In the genomic region with DNA sequence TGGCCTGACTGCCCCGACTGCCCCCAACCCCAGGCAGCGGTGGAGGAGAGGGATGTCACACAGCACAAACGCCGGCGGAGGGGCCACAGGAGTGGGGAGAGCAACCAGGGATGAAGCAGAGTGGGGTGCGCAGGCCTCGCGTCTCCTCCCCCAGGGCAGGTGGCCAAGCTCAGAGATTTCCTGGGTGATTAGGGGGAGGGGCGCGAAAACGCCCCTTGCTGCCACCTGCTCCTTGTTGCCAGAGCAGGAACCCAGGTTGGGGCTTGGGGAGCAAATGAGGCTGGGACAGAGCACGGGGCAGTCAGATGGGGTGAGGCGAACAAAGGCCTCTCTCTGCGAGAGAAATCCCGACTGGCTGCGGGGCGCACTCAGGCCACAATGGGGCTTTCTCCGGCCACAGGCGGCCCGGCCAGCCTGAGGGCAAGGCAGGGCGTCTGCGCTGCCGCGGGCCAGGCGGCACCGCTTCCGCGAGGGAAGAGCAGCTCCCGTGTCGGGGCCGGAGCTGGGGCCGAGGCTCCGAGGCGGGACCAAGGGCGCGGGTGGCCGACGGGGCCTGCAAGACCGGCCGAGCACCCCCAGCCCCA, we compare ENCODE assay signal across 8 cellular contexts. TPM values are rescaled to one million over a fixed set of nuclear protein-coding genes. Genes with fewer than 3 reads are reported as not detected.
DNase-seq lines count a peak whose midpoint lies in the region; ATAC-seq, FAIRE-seq and TF ChIP-seq lines count a peak whose summit lies in the region.

No MANE protein-coding gene starts in this region.

- H3K27ac Mint-ChIP-seq in activated B cell treated with CpG ODN at 0.5 μM for 24 hours (peak overlapping the region; percentile 86), nephron (peak overlapping the region; percentile 80 to 90 (median 84))

- H3K9me3 Mint-ChIP-seq in activated B cell treated with CpG ODN at 0.5 μM for 24 hours (no peaks in the 10 kb centered on the region), nephron (no peaks in the 10 kb centered on the region)

- H3K27me3 Mint-ChIP-seq in activated B cell treated with CpG ODN at 0.5 μM for 24 hours (no peaks in the 10 kb centered on the region), nephron (ENCODE audit: low read depth) (peaks cover 4% of the 10 kb centered on the region)

- H3K4me1 ChIP-seq in fibroblast of lung (ENCODE audit: control insufficient read depth, extremely low read depth, insufficient read depth, low read length) = peaks cover 12% of the 10 kb centered on the region

- peak overlapping the region; percentile 98 for H3K9ac ChIP-seq in fibroblast of lung (ENCODE audit: insufficient read depth, low read length)

- peak overlapping the region; percentile 77 for H3K4me3 Mint-ChIP-seq in activated B cell treated with CpG ODN at 0.5 μM for 24 hours
- peak overlapping the region; percentile 61 to 74 (median 74) for H3K4me3 Mint-ChIP-seq in nephron

- ATAC-seq in GM19455 (IDR thresholded peaks at IDR 0.05; ENCODE audit: unreplicated experiment) (peak; percentile 35), activated B cell treated with CpG ODN at 0.5 μM for 24 hours (ENCODE audit: low read depth) (peak; percentile 7)

- no peaks in the 10 kb centered on the region for H4K20me1 ChIP-seq in fibroblast of lung (ENCODE audit: control insufficient read depth, extremely low read depth, insufficient read depth, low read length)

- peak overlapping the region; percentile 92 for H3K4me2 ChIP-seq in fibroblast of lung (ENCODE audit: extremely low read depth, insufficient read depth, low read length)

- FAIRE-seq in D721Med (lab: Jason Lieb, UNC) (no peak), HTR-8/SVneo (lab: Jason Lieb, UNC) (peak; percentile 16)

- H3K27me3 ChIP-seq in fibroblast of lung (ENCODE audit: control insufficient read depth, insufficient read depth, low read length) = no peaks in the 10 kb centered on the region

- peak overlapping the region; percentile 45 for H2AFZ ChIP-seq in fibroblast of lung (ENCODE audit: low read length)

- TF ChIP-seq CTCF in D721Med (IDR thresholded peaks at IDR 0.05; ENCODE audit: insufficient read depth, missing control alignments) (no peak), activated B cell treated with CpG ODN at 0.5 μM for 24 hours (IDR thresholded peaks at IDR 0.05) (no peak), fibroblast of lung (conservative IDR thresholded peaks at IDR 0.05 in 1 of 2, IDR thresholded peaks at IDR 0.05 in 1 of 2; ENCODE audit: low read depth in 1 of 2, low read length in 2 of 2) (no peak), nephron (IDR thresholded peaks at IDR 0.05; ENCODE audit: unreplicated experiment in 3 of 3) (no peak)

- POLR2A ChIA-PET in activated B cell treated with CpG ODN at 0.5 μM for 24 hours (lab: Charles Lee) = interaction anchor here (0.6 to 3.0 kb wide), 18 partner anchors 9 to 534 kb away, joined by 3 to 95 read pairs (median 5); a partner anchor contains a TSS

- H3K36me3 Mint-ChIP-seq in activated B cell treated with CpG ODN at 0.5 μM for 24 hours (ENCODE audit: low read depth) (no peaks in the 10 kb centered on the region), nephron (ENCODE audit: low read depth) (no peaks in the 10 kb centered on the region)

- CTCF ChIA-PET in activated B cell treated with CpG ODN at 0.5 μM for 24 hours (lab: Charles Lee) = interaction anchor here (0.9 to 2.4 kb wide), 5 partner anchors 9 to 110 kb away, joined by 3 to 11 read pairs (median 4); a partner anchor contains a TSS

- peaks cover 31% of the 10 kb centered on the region for H3K4me1 Mint-ChIP-seq in activated B cell treated with CpG ODN at 0.5 μM for 24 hours
- peaks cover 34% of the 10 kb centered on the region for H3K4me1 Mint-ChIP-seq in nephron

- peak overlapping the region; percentile 44 to 55 (median 46) for H3K4me3 ChIP-seq in fibroblast of lung (replicated peaks in 1 of 4; ENCODE audit: control extremely low read depth in 1 of 4, insufficient read depth in 1 of 4, low read depth in 3 of 4, low read length in 4 of 4)

- H3K9me3 ChIP-seq in fibroblast of lung (ENCODE audit: control insufficient read depth, insufficient read depth, low read depth, low read length) = no peaks in the 10 kb centered on the region

- peak overlapping the region; percentile 99 for H3K27ac ChIP-seq in fibroblast of lung (ENCODE audit: insufficient read depth, low read length)

- DNase-seq in D721Med (ENCODE audit: insufficient read length, low spot score) (peak; percentile 65), HTR-8/SVneo (ENCODE audit: insufficient read length, low spot score) (peak; percentile 53), activated B cell treated with CpG ODN at 0.5 μM for 24 hours (no peak), fibroblast of lung (ENCODE audit: low read depth in 2 of 2) (no peak), NK-92 (lab: John Stamatoyannopoulos, UW; ENCODE audit: unreplicated experiment) (no peak), DMS114 treated with DMSO at 0.1 percent for 48 hours (lab: John Stamatoyannopoulos, UW; ENCODE audit: unreplicated experiment) (no peak)

- intact Hi-C loops in activated B cell treated with CpG ODN at 0.5 μM for 24 hours (cut with micrococcal nuclease) = loop anchor here (1.0 to 5.0 kb wide), 7 partner anchors 8 to 892 kb away; a partner anchor contains a TSS

- H3K79me2 ChIP-seq in fibroblast of lung (ENCODE audit: control insufficient read depth, insufficient read depth, low read length) = no peaks in the 10 kb centered on the region

- H3K36me3 ChIP-seq in fibroblast of lung (ENCODE audit: control insufficient read depth, insufficient read depth, low read length) = no peaks in the 10 kb centered on the region

RNA-seq across cellular contexts. Expression of a gene that starts 11.5 kb away (rescaled TPM):
- not detected in 2 replicates for total RNA-seq in activated B cell treated with CpG ODN at 0.5 μM for 24 hours
- total RNA-seq in fibroblast of lung = not detected in 2 replicates
- not detected in 2 replicates for polyA plus RNA-seq in fibroblast of lung
- not detected in 2 replicates for polyA plus RNA-seq in fibroblast of lung (2012)
- polyA minus RNA-seq in fibroblast of lung (ENCODE audit: low replicate concordance) = not detected in 2 replicates

Comparison
In these comparisons a context has a peak if more than half of its experiments do, and no peak if none do; other contexts are left out.
1. DNase-seq: peak in D721Med (single experiment) and HTR-8/SVneo (single experiment); none in activated B cell treated with CpG ODN at 0.5 μM for 24 hours (single experiment), fibroblast of lung (0 of 2), NK-92 (single experiment) and DMS114 treated with DMSO at 0.1 percent for 48 hours (single experiment).